In genomic region chr18:5570613-5571012, GRCh38 we compare ENCODE assay signal across 8 cellular contexts. TPM values are rescaled to one million over a fixed set of nuclear protein-coding genes. Genes with fewer than 3 reads are reported as not detected.
A peak's percentile ranks its signal among the peaks of the same experiment; 100 is the strongest.
DNase-seq lines count a peak whose midpoint lies in the region; ATAC-seq, FAIRE-seq and TF ChIP-seq lines count a peak whose summit lies in the region.
"Not testable (repeated sequence)": the region's sequence is repeated elsewhere in the genome, so short reads cannot be mapped to it uniquely, and the experiment has no call there.

No MANE protein-coding gene starts in this region.

- CTCF ChIA-PET in Calu3 (lab: Charles Lee); mammary epithelial cell (lab: Charles Lee; ENCODE audit: low non-redundant PET): not testable (repeated sequence)

- BruUV-seq in Calu3 (replicated peaks; lab: Mats Ljungman, UMichigan); mammary epithelial cell (replicated peaks; lab: Mats Ljungman, UMichigan): not testable (repeated sequence)

- not testable (repeated sequence) for H3K9ac ChIP-seq in mammary epithelial cell (ENCODE audit: insufficient read depth, low read length)

- H3K27me3 Mint-ChIP-seq in Calu3 (ENCODE audit: unreplicated experiment), result not testable (repeated sequence)

- not testable (repeated sequence) for H3K4me3 ChIP-seq in mammary epithelial cell (replicated peaks in 1 of 3; ENCODE audit: insufficient read depth in 1 of 3, low read depth in 2 of 3, low read length in 3 of 3); small intestine (ENCODE audit: low read depth in 1 of 2, low read length in 2 of 2)

- in situ Hi-C loops in SK-MEL-5 (cut with HindIII; ENCODE audit: low pct_unique_long_range_greater_than_20kb, low sequenced_read_pairs); mammary epithelial cell (cut with MboI; ENCODE audit: low sequenced_read_pairs in 2 of 2): not testable (repeated sequence)

- not testable (repeated sequence) for H3K36me3 Mint-ChIP-seq in Calu3 (ENCODE audit: insufficient read depth, unreplicated experiment)

- FAIRE-seq in small intestine (lab: Jason Lieb, UNC), result not testable (repeated sequence)

- H3K36me3 ChIP-seq in mammary epithelial cell (ENCODE audit: insufficient read depth, low read length); small intestine (ENCODE audit: control insufficient read depth in 2 of 2, insufficient read depth in 2 of 2, low read length in 2 of 2): not testable (repeated sequence)

- H2AFZ ChIP-seq in mammary epithelial cell (ENCODE audit: low read depth, low read length), result not testable (repeated sequence)

- not testable (repeated sequence) for H3K27ac Mint-ChIP-seq in Calu3 (ENCODE audit: unreplicated experiment)

- 8% methylated on average over 2 of the region's 2 CpGs for WGBS in mammary epithelial cell (ENCODE audit: low coverage, missing lambda C conversion rate)
- WGBS in small intestine, 3 donors, result 31 to 44% (median 35%) methylated on average over 2 of the region's 2 CpGs

- intact Hi-C loops in Calu3 (cut with micrococcal nuclease; ENCODE audit: unreplicated experiment); mammary epithelial cell (cut with micrococcal nuclease): not testable (repeated sequence)

- H3K27ac ChIP-seq in mammary epithelial cell (ENCODE audit: insufficient read depth, low read depth, low read length); foreskin keratinocyte; small intestine (ENCODE audit: low read depth in 1 of 2, low read length in 1 of 2): not testable (repeated sequence)

- not testable (repeated sequence) for H3K9me3 Mint-ChIP-seq in Calu3 (ENCODE audit: low read depth, unreplicated experiment)

- not testable (repeated sequence) for H3K4me2 ChIP-seq in mammary epithelial cell (ENCODE audit: insufficient read depth, low read depth, low read length)

- not testable (repeated sequence) for H4K20me1 ChIP-seq in mammary epithelial cell (ENCODE audit: insufficient read depth, low read length)

- not testable (repeated sequence) for H3K4me3 Mint-ChIP-seq in Calu3 (ENCODE audit: low read depth, unreplicated experiment)

- dilution Hi-C loops in mammary epithelial cell (cut with HindIII; ENCODE audit: low sequenced_read_pairs), result not testable (repeated sequence)

- not testable (repeated sequence) for H3K4me1 Mint-ChIP-seq in Calu3 (ENCODE audit: low read depth, unreplicated experiment)

- H3K27me3 ChIP-seq in mammary epithelial cell (ENCODE audit: insufficient read depth, low read length); foreskin keratinocyte; small intestine (ENCODE audit: control insufficient read depth in 2 of 2, insufficient read depth in 2 of 2, low read length in 2 of 2): not testable (repeated sequence)

- DNase-seq in Calu3 (peak; percentile 41), HS-5 (ENCODE audit: low read depth) (peak; percentile 67), NCI-H2196 treated with DMSO at 0.1 percent for 48 hours (lab: John Stamatoyannopoulos, UW; ENCODE audit: unreplicated experiment) (peak; percentile 50), SK-MEL-5 (ENCODE audit: low read depth, low spot score) (peak; percentile 22), mammary epithelial cell (peak; percentile 9), foreskin keratinocyte (peak; percentile 23 to 48), left kidney (ENCODE audit: low read depth, low spot score) (peak; percentile 92), small intestine (peak; percentile 87)

- H3K9me3 ChIP-seq in mammary epithelial cell (replicated peaks; ENCODE audit: insufficient read depth, low read length); small intestine (ENCODE audit: control insufficient read depth, low read depth): not testable (repeated sequence)

- not testable (repeated sequence) for H3K79me2 ChIP-seq in mammary epithelial cell (ENCODE audit: insufficient read depth, low read length)

- peak; percentile 36 for ATAC-seq in foreskin keratinocyte

- not testable (repeated sequence) for TF ChIP-seq CTCF in Calu3 (IDR thresholded peaks at IDR 0.05; ENCODE audit: unreplicated experiment); mammary epithelial cell (conservative IDR thresholded peaks at IDR 0.05 in 1 of 2, IDR thresholded peaks at IDR 0.05 in 1 of 2; ENCODE audit: extremely low read depth in 1 of 2, insufficient read depth in 1 of 2, low read depth in 1 of 2, low read length in 2 of 2); foreskin keratinocyte (conservative IDR thresholded peaks at IDR 0.05)

- not testable (repeated sequence) for H3K4me1 ChIP-seq in mammary epithelial cell (ENCODE audit: insufficient read depth, low read length); foreskin keratinocyte; small intestine (ENCODE audit: control insufficient read depth in 2 of 2, insufficient read depth in 1 of 2, low read depth in 1 of 2, low read length in 1 of 2)

RNA-seq across cellular contexts. Expression of gene EPB41L3, which starts 26.8 kb away (rescaled TPM):
- not detected in 2 replicates for total RNA-seq in Calu3 (2022)
- total RNA-seq in SK-MEL-5 (2014; rRNA removed; shearing (Covaris generic)), result 96.4 and 107 TPM in 2 replicates
- 117 and 158 TPM in 2 replicates for polyA plus RNA-seq in SK-MEL-5 (2015; cell fraction: cytosol; rRNA removed)
- polyA plus RNA-seq in SK-MEL-5 (2015; cell fraction: nucleus; rRNA removed), result 91.1 and 95.3 TPM in 2 replicates
- total RNA-seq in mammary epithelial cell, result under 1 TPM in 1 of 2 donors, not detected in 1; 0.50 TPM
- not detected for polyA plus RNA-seq in mammary epithelial cell
- not detected for polyA minus RNA-seq in mammary epithelial cell
- total RNA-seq in foreskin keratinocyte, result 0.63 and 2.0 TPM in 2 replicates
- polyA plus RNA-seq in foreskin keratinocyte, result 0.14 and 0.87 TPM in 2 replicates
- 100 to 1,000 TPM in 2 of 3 donors, 10 to 100 TPM in 1; 52.8 to 167 (median 108) TPM for polyA plus RNA-seq in small intestine

Comparison
In these comparisons a context has a peak if more than half of its experiments do, and no peak if none do; other contexts are left out.
1. DNase-seq: peak in every context shown above with its lines; median percentile 92 in left kidney; 87 in small intestine; 67 in HS-5; 50 in NCI-H2196 treated with DMSO at 0.1 percent for 48 hours; 41 in Calu3; 36 in foreskin keratinocyte; 22 in SK-MEL-5; 9 in mammary epithelial cell.
2. RNA of gene EPB41L3, which starts 26.8 kb away (total RNA-seq): 96.4 to 107 TPM in SK-MEL-5; 0.63 to 2.0 TPM in foreskin keratinocyte, 0.50 TPM in mammary epithelial cell and not detected in Calu3; every median in the first group is over 10 times any median in the second.